Comparison of ENCODE assay signal across 1 cellular context in the genomic region with DNA sequence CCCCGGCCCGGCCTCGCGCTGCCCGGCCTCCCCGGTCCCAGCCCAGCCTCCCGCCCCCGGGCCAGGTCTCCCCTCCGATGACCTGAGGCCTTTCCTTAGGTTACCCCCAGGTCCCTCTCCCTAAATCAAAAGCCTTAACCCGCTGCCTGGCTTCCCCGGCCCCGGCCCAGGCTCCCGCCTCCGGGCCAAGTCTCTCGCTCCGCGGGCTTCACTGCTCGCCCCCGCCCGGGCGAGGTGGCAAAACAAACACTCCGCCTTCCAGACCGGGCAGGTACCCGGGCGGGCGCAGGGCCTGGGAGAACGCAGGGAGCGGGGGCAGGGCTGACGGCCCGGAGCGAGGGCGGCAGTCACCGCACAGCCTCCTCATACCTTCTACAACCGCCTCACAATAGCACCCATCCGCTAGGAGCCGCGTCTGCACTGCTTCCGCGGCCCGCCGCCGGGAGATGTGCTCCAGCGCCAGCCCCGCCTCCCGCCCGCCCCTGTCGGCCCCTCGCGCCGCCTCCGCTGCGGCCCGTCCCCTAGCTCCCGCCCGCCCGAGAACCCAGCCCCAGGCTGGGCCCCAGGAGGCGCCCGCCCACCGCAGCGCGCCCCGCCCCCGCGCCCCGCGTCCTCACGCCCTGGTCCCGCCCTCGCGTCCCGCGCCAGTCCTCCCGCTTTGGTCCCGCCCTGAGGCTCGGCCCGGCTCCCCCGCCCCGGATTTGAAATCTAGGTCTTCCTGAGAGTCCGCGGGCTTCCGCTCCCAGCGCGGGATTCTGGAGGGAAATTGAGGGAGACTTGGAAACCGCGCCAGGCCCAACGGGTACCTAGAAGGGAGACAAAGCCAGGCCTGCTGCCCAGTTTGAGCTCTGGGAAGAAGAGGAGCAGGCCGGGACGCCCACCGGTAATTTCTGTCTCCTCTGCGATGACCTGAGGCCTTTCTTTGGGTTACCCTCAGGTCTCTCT.
A peak's percentile ranks its signal among the peaks of the same experiment; 100 is the strongest.
TF ChIP-seq lines count a peak whose summit lies in the region.

A gene (minus strand): TSS at position 422 of the 945 bp plus-strand sequence. CDS start 10,994 bp downstream, outside the sequence.
A gene with protein sequence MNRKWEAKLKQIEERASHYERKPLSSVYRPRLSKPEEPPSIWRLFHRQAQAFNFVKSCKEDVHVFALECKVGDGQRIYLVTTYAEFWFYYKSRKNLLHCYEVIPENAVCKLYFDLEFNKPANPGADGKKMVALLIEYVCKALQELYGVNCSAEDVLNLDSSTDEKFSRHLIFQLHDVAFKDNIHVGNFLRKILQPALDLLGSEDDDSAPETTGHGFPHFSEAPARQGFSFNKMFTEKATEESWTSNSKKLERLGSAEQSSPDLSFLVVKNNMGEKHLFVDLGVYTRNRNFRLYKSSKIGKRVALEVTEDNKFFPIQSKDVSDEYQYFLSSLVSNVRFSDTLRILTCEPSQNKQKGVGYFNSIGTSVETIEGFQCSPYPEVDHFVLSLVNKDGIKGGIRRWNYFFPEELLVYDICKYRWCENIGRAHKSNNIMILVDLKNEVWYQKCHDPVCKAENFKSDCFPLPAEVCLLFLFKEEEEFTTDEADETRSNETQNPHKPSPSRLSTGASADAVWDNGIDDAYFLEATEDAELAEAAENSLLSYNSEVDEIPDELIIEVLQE (plus strand): TSS at position 713 of the 945 bp plus-strand sequence. CDS start 7,403 bp downstream, outside the sequence.

TF ChIP-seq in HepG2, 621 proteins besides CTCF, POLR2A, EP300 and RAD21 (continued from another document and continues in another):
- TF ChIP-seq ZNF124 (CRISPR knock-in tag; IDR thresholded peaks at IDR 0.05) (0 out of 2 replicates have a peak, but pooled peaks have one; percentile 19), NR1H2 (CRISPR knock-in tag; IDR thresholded peaks at IDR 0.05; ENCODE audit: borderline replicate concordance, low read depth) (no peak), MLLT10 (CRISPR knock-in tag; IDR thresholded peaks at IDR 0.05) (no peak), ZNF430 (CRISPR knock-in tag; IDR thresholded peaks at IDR 0.05) (no peak), TBP (CRISPR knock-in tag; IDR thresholded peaks at IDR 0.05) (0 out of 2 replicates have a peak, but pooled peaks have one; percentile 75), SNAPC2 (CRISPR knock-in tag; IDR thresholded peaks at IDR 0.05) (no peak), ZMAT3 (CRISPR knock-in tag; conservative IDR thresholded peaks at IDR 0.05) (peak; percentile 20), DR1 (CRISPR knock-in tag; IDR thresholded peaks at IDR 0.05) (peak; percentile 64; the same call in 1 of the 2 replicates), ETV5 (CRISPR knock-in tag; IDR thresholded peaks at IDR 0.05; ENCODE audit: borderline replicate concordance) (peak; percentile 63; the same call in 1 of the 2 replicates), ZNF572 (CRISPR knock-in tag; IDR thresholded peaks at IDR 0.05) (no peak), ZNF292 (CRISPR knock-in tag; IDR thresholded peaks at IDR 0.05; ENCODE audit: borderline replicate concordance, low read depth) (no peak), ZNF235 (CRISPR knock-in tag; IDR thresholded peaks at IDR 0.05; ENCODE audit: borderline replicate concordance) (no peak), KDM3A (CRISPR knock-in tag; IDR thresholded peaks at IDR 0.05; ENCODE audit: low read depth) (no peak), NFE2L1 (CRISPR knock-in tag; IDR thresholded peaks at IDR 0.05; ENCODE audit: borderline replicate concordance) (no peak), AGO1 (IDR thresholded peaks at IDR 0.05; ENCODE audit: low read depth, low read length, poor library complexity, severe bottlenecking) (no peak), ZNF282 (IDR thresholded peaks at IDR 0.05; ENCODE audit: partially characterized antibody) (no peak), HIVEP1 (CRISPR knock-in tag; IDR thresholded peaks at IDR 0.05) (no peak), FOXO1 (CRISPR knock-in tag; IDR thresholded peaks at IDR 0.05) (peak; percentile 62; the same call in 1 of the 2 replicates), ZNF878 (CRISPR knock-in tag; IDR thresholded peaks at IDR 0.05) (no peak), ZNF432 (CRISPR knock-in tag; IDR thresholded peaks at IDR 0.05; ENCODE audit: borderline replicate concordance) (no peak), ZBTB21 (CRISPR knock-in tag; IDR thresholded peaks at IDR 0.05) (no peak), EZH2 (conservative IDR thresholded peaks at IDR 0.05; ENCODE audit: low read depth, low read length) (no peak), ZNF337 (CRISPR knock-in tag; IDR thresholded peaks at IDR 0.05; ENCODE audit: borderline replicate concordance, low read depth) (no peak), NCOA2 (CRISPR knock-in tag; IDR thresholded peaks at IDR 0.05) (no peak), FOXC1 (CRISPR knock-in tag; IDR thresholded peaks at IDR 0.05; ENCODE audit: borderline replicate concordance) (no peak), YY1 (IDR thresholded peaks at IDR 0.05; ENCODE audit: insufficient read depth, insufficient replicate concordance, low read depth, low read length) (no peak), U2AF2 (IDR thresholded peaks at IDR 0.05; ENCODE audit: low read depth, low read length) (no peak), CREM (IDR thresholded peaks at IDR 0.05) (no peak), CREM (CRISPR knock-in tag; IDR thresholded peaks at IDR 0.05) (no peak), ADNP (CRISPR knock-in tag; IDR thresholded peaks at IDR 0.05) (no peak), ZC3H4 (CRISPR knock-in tag; IDR thresholded peaks at IDR 0.05; ENCODE audit: borderline replicate concordance) (no peak), CREB1 (IDR thresholded peaks at IDR 0.05) (no peak), CREB1 (CRISPR knock-in tag; IDR thresholded peaks at IDR 0.05) (no peak), KLF13 (CRISPR knock-in tag; IDR thresholded peaks at IDR 0.05) (no peak)
- TF ChIP-seq, protein P1, sequence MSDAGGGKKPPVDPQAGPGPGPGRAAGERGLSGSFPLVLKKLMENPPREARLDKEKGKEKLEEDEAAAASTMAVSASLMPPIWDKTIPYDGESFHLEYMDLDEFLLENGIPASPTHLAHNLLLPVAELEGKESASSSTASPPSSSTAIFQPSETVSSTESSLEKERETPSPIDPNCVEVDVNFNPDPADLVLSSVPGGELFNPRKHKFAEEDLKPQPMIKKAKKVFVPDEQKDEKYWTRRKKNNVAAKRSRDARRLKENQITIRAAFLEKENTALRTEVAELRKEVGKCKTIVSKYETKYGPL (CRISPR knock-in tag; IDR thresholded peaks at IDR 0.05): no peak
- TF ChIP-seq, protein P2, sequence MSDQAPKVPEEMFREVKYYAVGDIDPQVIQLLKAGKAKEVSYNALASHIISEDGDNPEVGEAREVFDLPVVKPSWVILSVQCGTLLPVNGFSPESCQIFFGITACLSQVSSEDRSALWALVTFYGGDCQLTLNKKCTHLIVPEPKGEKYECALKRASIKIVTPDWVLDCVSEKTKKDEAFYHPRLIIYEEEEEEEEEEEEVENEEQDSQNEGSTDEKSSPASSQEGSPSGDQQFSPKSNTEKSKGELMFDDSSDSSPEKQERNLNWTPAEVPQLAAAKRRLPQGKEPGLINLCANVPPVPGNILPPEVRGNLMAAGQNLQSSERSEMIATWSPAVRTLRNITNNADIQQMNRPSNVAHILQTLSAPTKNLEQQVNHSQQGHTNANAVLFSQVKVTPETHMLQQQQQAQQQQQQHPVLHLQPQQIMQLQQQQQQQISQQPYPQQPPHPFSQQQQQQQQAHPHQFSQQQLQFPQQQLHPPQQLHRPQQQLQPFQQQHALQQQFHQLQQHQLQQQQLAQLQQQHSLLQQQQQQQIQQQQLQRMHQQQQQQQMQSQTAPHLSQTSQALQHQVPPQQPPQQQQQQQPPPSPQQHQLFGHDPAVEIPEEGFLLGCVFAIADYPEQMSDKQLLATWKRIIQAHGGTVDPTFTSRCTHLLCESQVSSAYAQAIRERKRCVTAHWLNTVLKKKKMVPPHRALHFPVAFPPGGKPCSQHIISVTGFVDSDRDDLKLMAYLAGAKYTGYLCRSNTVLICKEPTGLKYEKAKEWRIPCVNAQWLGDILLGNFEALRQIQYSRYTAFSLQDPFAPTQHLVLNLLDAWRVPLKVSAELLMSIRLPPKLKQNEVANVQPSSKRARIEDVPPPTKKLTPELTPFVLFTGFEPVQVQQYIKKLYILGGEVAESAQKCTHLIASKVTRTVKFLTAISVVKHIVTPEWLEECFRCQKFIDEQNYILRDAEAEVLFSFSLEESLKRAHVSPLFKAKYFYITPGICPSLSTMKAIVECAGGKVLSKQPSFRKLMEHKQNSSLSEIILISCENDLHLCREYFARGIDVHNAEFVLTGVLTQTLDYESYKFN (CRISPR knock-in tag; conservative IDR thresholded peaks at IDR 0.05): peak; percentile 27
- TF ChIP-seq, protein P3, sequence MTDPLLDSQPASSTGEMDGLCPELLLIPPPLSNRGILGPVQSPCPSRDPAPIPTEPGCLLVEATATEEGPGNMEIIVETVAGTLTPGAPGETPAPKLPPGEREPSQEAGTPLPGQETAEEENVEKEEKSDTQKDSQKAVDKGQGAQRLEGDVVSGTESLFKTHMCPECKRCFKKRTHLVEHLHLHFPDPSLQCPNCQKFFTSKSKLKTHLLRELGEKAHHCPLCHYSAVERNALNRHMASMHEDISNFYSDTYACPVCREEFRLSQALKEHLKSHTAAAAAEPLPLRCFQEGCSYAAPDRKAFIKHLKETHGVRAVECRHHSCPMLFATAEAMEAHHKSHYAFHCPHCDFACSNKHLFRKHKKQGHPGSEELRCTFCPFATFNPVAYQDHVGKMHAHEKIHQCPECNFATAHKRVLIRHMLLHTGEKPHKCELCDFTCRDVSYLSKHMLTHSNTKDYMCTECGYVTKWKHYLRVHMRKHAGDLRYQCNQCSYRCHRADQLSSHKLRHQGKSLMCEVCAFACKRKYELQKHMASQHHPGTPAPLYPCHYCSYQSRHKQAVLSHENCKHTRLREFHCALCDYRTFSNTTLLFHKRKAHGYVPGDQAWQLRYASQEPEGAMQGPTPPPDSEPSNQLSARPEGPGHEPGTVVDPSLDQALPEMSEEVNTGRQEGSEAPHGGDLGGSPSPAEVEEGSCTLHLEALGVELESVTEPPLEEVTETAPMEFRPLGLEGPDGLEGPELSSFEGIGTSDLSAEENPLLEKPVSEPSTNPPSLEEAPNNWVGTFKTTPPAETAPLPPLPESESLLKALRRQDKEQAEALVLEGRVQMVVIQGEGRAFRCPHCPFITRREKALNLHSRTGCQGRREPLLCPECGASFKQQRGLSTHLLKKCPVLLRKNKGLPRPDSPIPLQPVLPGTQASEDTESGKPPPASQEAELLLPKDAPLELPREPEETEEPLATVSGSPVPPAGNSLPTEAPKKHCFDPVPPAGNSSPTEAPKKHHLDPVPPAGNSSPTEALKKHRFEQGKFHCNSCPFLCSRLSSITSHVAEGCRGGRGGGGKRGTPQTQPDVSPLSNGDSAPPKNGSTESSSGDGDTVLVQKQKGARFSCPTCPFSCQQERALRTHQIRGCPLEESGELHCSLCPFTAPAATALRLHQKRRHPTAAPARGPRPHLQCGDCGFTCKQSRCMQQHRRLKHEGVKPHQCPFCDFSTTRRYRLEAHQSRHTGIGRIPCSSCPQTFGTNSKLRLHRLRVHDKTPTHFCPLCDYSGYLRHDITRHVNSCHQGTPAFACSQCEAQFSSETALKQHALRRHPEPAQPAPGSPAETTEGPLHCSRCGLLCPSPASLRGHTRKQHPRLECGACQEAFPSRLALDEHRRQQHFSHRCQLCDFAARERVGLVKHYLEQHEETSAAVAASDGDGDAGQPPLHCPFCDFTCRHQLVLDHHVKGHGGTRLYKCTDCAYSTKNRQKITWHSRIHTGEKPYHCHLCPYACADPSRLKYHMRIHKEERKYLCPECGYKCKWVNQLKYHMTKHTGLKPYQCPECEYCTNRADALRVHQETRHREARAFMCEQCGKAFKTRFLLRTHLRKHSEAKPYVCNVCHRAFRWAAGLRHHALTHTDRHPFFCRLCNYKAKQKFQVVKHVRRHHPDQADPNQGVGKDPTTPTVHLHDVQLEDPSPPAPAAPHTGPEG (CRISPR knock-in tag; IDR thresholded peaks at IDR 0.05): no peak
- TF ChIP-seq, protein P4, sequence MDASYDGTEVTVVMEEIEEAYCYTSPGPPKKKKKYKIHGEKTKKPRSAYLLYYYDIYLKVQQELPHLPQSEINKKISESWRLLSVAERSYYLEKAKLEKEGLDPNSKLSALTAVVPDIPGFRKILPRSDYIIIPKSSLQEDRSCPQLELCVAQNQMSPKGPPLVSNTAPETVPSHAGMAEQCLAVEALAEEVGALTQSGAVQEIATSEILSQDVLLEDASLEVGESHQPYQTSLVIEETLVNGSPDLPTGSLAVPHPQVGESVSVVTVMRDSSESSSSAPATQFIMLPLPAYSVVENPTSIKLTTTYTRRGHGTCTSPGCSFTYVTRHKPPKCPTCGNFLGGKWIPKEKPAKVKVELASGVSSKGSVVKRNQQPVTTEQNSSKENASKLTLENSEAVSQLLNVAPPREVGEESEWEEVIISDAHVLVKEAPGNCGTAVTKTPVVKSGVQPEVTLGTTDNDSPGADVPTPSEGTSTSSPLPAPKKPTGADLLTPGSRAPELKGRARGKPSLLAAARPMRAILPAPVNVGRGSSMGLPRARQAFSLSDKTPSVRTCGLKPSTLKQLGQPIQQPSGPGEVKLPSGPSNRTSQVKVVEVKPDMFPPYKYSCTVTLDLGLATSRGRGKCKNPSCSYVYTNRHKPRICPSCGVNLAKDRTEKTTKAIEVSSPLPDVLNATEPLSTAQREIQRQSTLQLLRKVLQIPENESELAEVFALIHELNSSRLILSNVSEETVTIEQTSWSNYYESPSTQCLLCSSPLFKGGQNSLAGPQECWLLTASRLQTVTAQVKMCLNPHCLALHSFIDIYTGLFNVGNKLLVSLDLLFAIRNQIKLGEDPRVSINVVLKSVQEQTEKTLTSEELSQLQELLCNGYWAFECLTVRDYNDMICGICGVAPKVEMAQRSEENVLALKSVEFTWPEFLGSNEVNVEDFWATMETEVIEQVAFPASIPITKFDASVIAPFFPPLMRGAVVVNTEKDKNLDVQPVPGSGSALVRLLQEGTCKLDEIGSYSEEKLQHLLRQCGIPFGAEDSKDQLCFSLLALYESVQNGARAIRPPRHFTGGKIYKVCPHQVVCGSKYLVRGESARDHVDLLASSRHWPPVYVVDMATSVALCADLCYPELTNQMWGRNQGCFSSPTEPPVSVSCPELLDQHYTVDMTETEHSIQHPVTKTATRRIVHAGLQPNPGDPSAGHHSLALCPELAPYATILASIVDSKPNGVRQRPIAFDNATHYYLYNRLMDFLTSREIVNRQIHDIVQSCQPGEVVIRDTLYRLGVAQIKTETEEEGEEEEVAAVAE (CRISPR knock-in tag; IDR thresholded peaks at IDR 0.05; ENCODE audit: borderline replicate concordance): no peak
- TF ChIP-seq, protein P5, sequence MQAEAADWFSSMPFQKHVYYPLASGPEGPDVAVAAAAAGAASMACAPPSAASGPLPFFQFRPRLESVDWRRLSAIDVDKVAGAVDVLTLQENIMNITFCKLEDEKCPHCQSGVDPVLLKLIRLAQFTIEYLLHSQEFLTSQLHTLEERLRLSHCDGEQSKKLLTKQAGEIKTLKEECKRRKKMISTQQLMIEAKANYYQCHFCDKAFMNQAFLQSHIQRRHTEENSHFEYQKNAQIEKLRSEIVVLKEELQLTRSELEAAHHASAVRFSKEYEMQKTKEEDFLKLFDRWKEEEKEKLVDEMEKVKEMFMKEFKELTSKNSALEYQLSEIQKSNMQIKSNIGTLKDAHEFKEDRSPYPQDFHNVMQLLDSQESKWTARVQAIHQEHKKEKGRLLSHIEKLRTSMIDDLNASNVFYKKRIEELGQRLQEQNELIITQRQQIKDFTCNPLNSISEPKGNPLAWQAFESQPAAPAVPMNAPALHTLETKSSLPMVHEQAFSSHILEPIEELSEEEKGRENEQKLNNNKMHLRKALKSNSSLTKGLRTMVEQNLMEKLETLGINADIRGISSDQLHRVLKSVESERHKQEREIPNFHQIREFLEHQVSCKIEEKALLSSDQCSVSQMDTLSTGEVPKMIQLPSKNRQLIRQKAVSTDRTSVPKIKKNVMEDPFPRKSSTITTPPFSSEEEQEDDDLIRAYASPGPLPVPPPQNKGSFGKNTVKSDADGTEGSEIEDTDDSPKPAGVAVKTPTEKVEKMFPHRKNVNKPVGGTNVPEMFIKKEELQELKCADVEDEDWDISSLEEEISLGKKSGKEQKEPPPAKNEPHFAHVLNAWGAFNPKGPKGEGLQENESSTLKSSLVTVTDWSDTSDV (CRISPR knock-in tag; IDR thresholded peaks at IDR 0.05): no peak
